In the genomic region with DNA sequence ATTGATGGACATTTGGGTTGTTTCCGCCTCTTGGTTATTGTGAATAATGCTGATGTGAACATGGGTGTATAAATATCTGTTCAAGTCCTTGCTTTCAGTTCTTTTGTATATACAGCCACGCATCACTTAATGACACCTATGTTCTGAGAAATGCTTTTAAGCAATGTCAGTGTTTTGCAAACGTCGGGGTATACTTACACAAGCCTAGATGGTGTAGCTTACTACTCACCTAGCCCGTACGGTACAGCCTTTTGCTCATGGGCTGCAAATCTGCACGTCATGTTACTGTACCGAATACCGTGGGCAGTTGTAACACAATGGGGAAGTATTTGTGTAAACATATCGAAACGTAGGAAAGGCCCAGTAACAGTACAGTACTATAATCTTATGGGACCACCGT, we compare ENCODE assay signal across 15 cellular contexts. TPM values are rescaled to one million over a fixed set of nuclear protein-coding genes. Genes with fewer than 3 reads are reported as not detected.
DNase-seq lines count a peak whose midpoint lies in the region; ATAC-seq, FAIRE-seq and TF ChIP-seq lines count a peak whose summit lies in the region.
"Had no signal": no experiment of that assay in that cellular context is flagged by ENCODE, and none has a peak within 500 bp of the region (broad histone marks: within the 10 kb centered on the region; RNA-seq: fewer than 3 reads in every experiment).

No MANE protein-coding gene starts in this region.

- ATAC-seq in GM18861 (IDR thresholded peaks at IDR 0.05; ENCODE audit: unreplicated experiment) (peak; percentile 37), HG02610 (IDR thresholded peaks at IDR 0.05; ENCODE audit: unreplicated experiment) (peak; percentile 38), naive B cell (ENCODE audit: low read depth in 2 of 2) (peak; percentile 70 to 72), HG02970 (IDR thresholded peaks at IDR 0.05; ENCODE audit: low FRiP score, unreplicated experiment) (no peak)
- ATAC-seq in activated CD8-positive, alpha-beta T cell treated with anti-CD3 and anti-CD28 coated beads for 36 hours: no peak
- ATAC-seq: SK-N-SH treated with all-trans-retinoic acid at 6 μM for 48 hours had no signal

- H3K4me3 Mint-ChIP-seq in naive B cell: peak overlapping the region in 6 of 8 donors; percentile 26 to 80 (median 52)
- H3K4me3 Mint-ChIP-seq in activated CD8-positive, alpha-beta T cell treated with anti-CD3 and anti-CD28 coated beads for 36 hours: no peak overlapping the region
- H3K4me3 Mint-ChIP-seq: activated naive CD4-positive, alpha-beta T cell treated with anti-CD3 and anti-CD28 coated beads, Interleukin-2, amount 10 ng/mL, durations not matched to agents 7 days and 5 days; CD4-positive, CD25-positive, alpha-beta regulatory T cell had no signal

- H3K27me3 Mint-ChIP-seq in naive B cell: no peaks in the 10 kb centered on the region
- H3K27me3 Mint-ChIP-seq in activated CD8-positive, alpha-beta T cell treated with anti-CD3 and anti-CD28 coated beads for 36 hours: no peaks in the 10 kb centered on the region
- H3K27me3 Mint-ChIP-seq: activated naive CD4-positive, alpha-beta T cell treated with anti-CD3 and anti-CD28 coated beads, Interleukin-2, amount 10 ng/mL, durations not matched to agents 7 days and 5 days; CD4-positive, CD25-positive, alpha-beta regulatory T cell had no signal

- POLR2A ChIA-PET in activated CD8-positive, alpha-beta T cell treated with anti-CD3 and anti-CD28 coated beads for 36 hours (lab: Charles Lee): interaction anchor here (1.8 kb wide), 1 partner anchor 11 kb away, joined by 5 read pairs; no protein-coding TSS in a partner anchor

- TF ChIP-seq CTCF in activated CD8-positive, alpha-beta T cell treated with anti-CD3 and anti-CD28 coated beads for 36 hours (IDR thresholded peaks at IDR 0.05): no peak
- TF ChIP-seq CTCF in D721Med (IDR thresholded peaks at IDR 0.05; ENCODE audit: insufficient read depth, missing control alignments): no peak

- peak; percentile 26 for DNase-seq in NCI-H774 (lab: John Stamatoyannopoulos, UW)
- DNase-seq in naive B cell: no peak
- no peak for DNase-seq in DMS79 treated with DMSO at 0.1 percent for 48 hours (lab: John Stamatoyannopoulos, UW)
- DNase-seq in activated CD8-positive, alpha-beta T cell treated with anti-CD3 and anti-CD28 coated beads for 36 hours: no peak
- no peak for DNase-seq in D721Med (ENCODE audit: insufficient read length, low spot score)
- DNase-seq: activated CD4-positive, alpha-beta T cell treated with anti-CD3 and anti-CD28 coated beads, Interleukin-2, amount 50 U/mL, for 1 hour; activated naive CD4-positive, alpha-beta T cell treated with anti-CD3 and anti-CD28 coated beads, Interleukin-2, amount 10 ng/mL, durations not matched to agents 7 days and 5 days; NCI-H1105 treated with DMSO at 0.1 percent for 48 hours; NK-92 treated with Interleukin-12 subunit alpha and Interleukin-12 subunit beta, amount 100 ng/mL, for 24 hours; retina had no signal

- H3K4me1 Mint-ChIP-seq in naive B cell: peaks cover 19 to 54% (median 40%) of the 10 kb centered on the region in 3 donors
- H3K4me1 Mint-ChIP-seq in activated CD8-positive, alpha-beta T cell treated with anti-CD3 and anti-CD28 coated beads for 36 hours (ENCODE audit: low read depth): peaks cover 17% of the 10 kb centered on the region

- intact Hi-C loops in activated CD8-positive, alpha-beta T cell treated with anti-CD3 and anti-CD28 coated beads for 36 hours (cut with micrococcal nuclease): no loop called here

- no peak for FAIRE-seq in D721Med (lab: Jason Lieb, UNC)

- peaks cover 3 to 12% (median 7%) of the 10 kb centered on the region in 7 donors for H3K9me3 Mint-ChIP-seq in naive B cell
- H3K9me3 Mint-ChIP-seq in activated CD8-positive, alpha-beta T cell treated with anti-CD3 and anti-CD28 coated beads for 36 hours: peaks cover 6% of the 10 kb centered on the region

- H3K27ac Mint-ChIP-seq in naive B cell: peak overlapping the region in 4 of 6 donors; percentile 4 to 65 (median 30)
- H3K27ac Mint-ChIP-seq in activated CD8-positive, alpha-beta T cell treated with anti-CD3 and anti-CD28 coated beads for 36 hours: no peak overlapping the region
- H3K27ac Mint-ChIP-seq: activated naive CD4-positive, alpha-beta T cell treated with anti-CD3 and anti-CD28 coated beads, Interleukin-2, amount 10 ng/mL, durations not matched to agents 7 days and 5 days had no signal

- CTCF ChIA-PET in activated CD8-positive, alpha-beta T cell treated with anti-CD3 and anti-CD28 coated beads for 36 hours (lab: Charles Lee): interaction anchor here (1.0 kb wide), 1 partner anchor 18 kb away, joined by 3 read pairs; no protein-coding TSS in a partner anchor

- peaks cover 0 to 5% of the 10 kb centered on the region in 2 donors for H3K36me3 Mint-ChIP-seq in naive B cell
- H3K36me3 Mint-ChIP-seq in activated CD8-positive, alpha-beta T cell treated with anti-CD3 and anti-CD28 coated beads for 36 hours (ENCODE audit: low read depth): peaks cover 12% of the 10 kb centered on the region

RNA-seq across cellular contexts. Expression of a gene that starts 12.3 kb away (rescaled TPM):
- 100 to 1,000 TPM in 2 of 6 donors, 10 to 100 TPM in 4; 84.0 to 121 (median 97.0) TPM for polyA plus RNA-seq in naive B cell (ENCODE audit: low read depth in 6 of 6)
- 10 to 100 TPM; 16.7 to 17.6 TPM for total RNA-seq in activated CD8-positive, alpha-beta T cell treated with anti-CD3 and anti-CD28 coated beads for 36 hours

RNA-seq across cellular contexts. Expression of a gene that starts 41.8 kb away (rescaled TPM):
- 10 to 100 TPM; 24.8 to 43.0 (median 34.8) TPM for polyA plus RNA-seq in naive B cell (ENCODE audit: low read depth in 6 of 6)
- 10 to 100 TPM; 16.7 to 17.2 TPM for total RNA-seq in activated CD8-positive, alpha-beta T cell treated with anti-CD3 and anti-CD28 coated beads for 36 hours

Comparison
In these comparisons a context has a peak if more than half of its experiments do, and no peak if none do; other contexts are left out.
1. ATAC-seq: peak in GM18861 (single experiment), HG02610 (single experiment) and naive B cell (2 of 2); none in activated CD8-positive, alpha-beta T cell treated with anti-CD3 and anti-CD28 coated beads for 36 hours (single experiment) and HG02970 (single experiment).